ENCODE assay signal across 25 cellular contexts in the genomic region with DNA sequence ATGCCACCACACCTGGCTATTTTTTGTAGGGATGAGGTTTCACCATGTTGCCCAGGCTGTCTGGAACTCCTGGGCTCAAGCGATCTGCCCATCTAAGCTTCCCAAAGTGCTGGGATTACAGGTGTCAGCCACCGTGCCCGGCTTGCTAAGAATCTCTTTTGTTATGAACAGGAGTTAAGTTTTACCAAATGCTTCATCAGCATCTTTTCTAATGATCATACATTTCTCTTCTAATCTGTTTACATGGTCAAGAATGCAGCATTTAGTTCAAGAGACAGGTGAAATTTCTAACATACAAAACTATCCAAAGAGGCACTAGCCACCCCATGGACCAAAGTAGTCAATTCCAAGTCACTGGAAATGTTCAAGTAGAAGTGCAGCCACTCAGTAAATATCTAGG.
"Had no signal": no experiment of that assay in that cellular context is flagged by ENCODE, and none has a peak within 500 bp of the region (broad histone marks: within the 10 kb centered on the region; RNA-seq: fewer than 3 reads in every experiment).

No MANE protein-coding gene starts in this region.

- H3K27me3 ChIP-seq: neural progenitor cell, ovary, sigmoid colon, thyroid gland, upper lobe of left lung, vagina had no signal

- H2AFZ ChIP-seq: neural progenitor cell, parathyroid adenoma had no signal

- H3K9me3 ChIP-seq: ovary, psoas muscle, sigmoid colon, stomach, thoracic aorta, thyroid gland, tibial nerve, upper lobe of left lung, vagina had no signal

- FAIRE-seq: small intestine, urothelium cell line had no signal

- H3K36me3 ChIP-seq: neural progenitor cell, ovary, sigmoid colon, stomach, thoracic aorta, thyroid gland, tibial nerve, upper lobe of left lung, vagina had no signal

- H3K4me2 ChIP-seq: neural progenitor cell had no signal

- H3K9ac ChIP-seq: neural progenitor cell, parathyroid adenoma had no signal

- DNase-seq: natural killer cell; occipital lobe; ovary; posterior cingulate gyrus; psoas muscle; right cardiac atrium; sigmoid colon; small intestine; stimulated activated CD4-positive, alpha-beta T cell treated with anti-CD3 and anti-CD28 coated beads, Interleukin-15, amount 100 ng/mL, for 24 hours; stimulated activated CD4-positive, alpha-beta T cell treated with anti-CD3 and anti-CD28 coated beads, Interleukin-2, amount 100 ng/mL, for 24 hours; stimulated activated CD4-positive, alpha-beta T cell treated with anti-CD3 and anti-CD28 coated beads, Interleukin-2, amount 100 ng/mL, for 48 hours; stimulated activated CD4-positive, alpha-beta T cell treated with anti-CD3 and anti-CD28 coated beads, Interleukin-4, amount 100 ng/mL, for 24 hours; stimulated activated naive B cell treated with anti-CD40 and anti-IgM and Interleukin-4, amounts not matched to agents 10 μg/mL and 1 μg/mL and 100 μg/mL, for 72 hours; stimulated activated naive CD4-positive, alpha-beta T cell treated with Interleukin-2 at 50 U/mL for 16 hours; stomach; thyroid gland; trophoblast cell; upper lobe of left lung had no signal

- H3K79me2 ChIP-seq: parathyroid adenoma had no signal

- H3K4me3 ChIP-seq: neural progenitor cell, ovary, psoas muscle, sigmoid colon, stomach, thoracic aorta, thyroid gland, tibial nerve, upper lobe of left lung, vagina had no signal

- H3K27ac ChIP-seq: neural progenitor cell, ovary, parathyroid adenoma, psoas muscle, sigmoid colon, stomach, thoracic aorta, thyroid gland, tibial nerve, upper lobe of left lung, vagina had no signal

- ATAC-seq: natural killer cell; psoas muscle; right cardiac atrium; stimulated activated effector memory CD8-positive, alpha-beta T cell treated with anti-CD3 and anti-CD28 coated beads, Interleukin-12 subunit alpha, Interleukin-12 subunit beta, amount 100 ng/mL, for 72 hours; stimulated activated naive B cell treated with anti-CD40 and anti-IgM and Interleukin-4, amounts not matched to agents 10 μg/mL and 1 μg/mL and 100 μg/mL, for 72 hours had no signal

- H3K4me1 ChIP-seq: parathyroid adenoma, psoas muscle, sigmoid colon, stomach, thyroid gland, tibial nerve, upper lobe of left lung, vagina had no signal
